12 cellular contexts compared by ENCODE assay signal in the genomic region with DNA sequence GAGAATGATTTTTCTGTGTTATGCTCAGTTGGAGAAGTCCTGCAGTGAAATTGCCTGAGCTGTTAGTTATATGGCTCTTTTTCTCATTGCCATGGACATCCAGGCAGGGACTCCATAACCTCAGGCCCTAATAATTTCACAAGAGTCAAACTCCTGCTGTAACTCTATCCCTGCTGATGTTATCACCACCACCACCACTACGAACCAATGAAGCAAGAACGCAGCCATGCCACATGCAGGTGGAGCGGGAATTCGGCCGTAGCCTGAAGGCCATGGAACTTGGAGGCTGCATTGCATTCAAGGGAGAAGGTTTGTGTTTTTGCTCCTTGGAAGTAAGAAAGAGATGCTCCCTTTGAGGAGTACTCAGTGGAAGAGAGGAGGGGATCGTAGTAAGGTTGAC. TPM values are rescaled to one million over a fixed set of nuclear protein-coding genes. Genes with fewer than 3 reads are reported as not detected.
DNase-seq lines count a peak whose midpoint lies in the region; ATAC-seq and TF ChIP-seq lines count a peak whose summit lies in the region.
"Had no signal": no experiment of that assay in that cellular context is flagged by ENCODE, and none has a peak within 500 bp of the region (broad histone marks: within the 10 kb centered on the region; RNA-seq: fewer than 3 reads in every experiment).

No MANE protein-coding gene starts in this region.

- POLR2A ChIA-PET in HEK293T (lab: Yijun Ruan, JAX) (no interaction called here), PC-9 (lab: Charles Lee; ENCODE audit: unreplicated experiment) (no interaction called here)

- CTCF ChIA-PET in HEK293T (lab: Yijun Ruan, JAX): no interaction called here
- CTCF ChIA-PET in PC-9 (lab: Charles Lee): no interaction called here

- no peaks in the 10 kb centered on the region for H3K4me1 ChIP-seq in PC-9 (replicated peaks; ENCODE audit: insufficient read depth)

- H3K4me3 ChIP-seq in PC-9 (no peak overlapping the region), kidney epithelial cell (ENCODE audit: low read depth, low read length) (no peak overlapping the region)
- H3K4me3 ChIP-seq: GM23248 had no signal

- H2AFZ ChIP-seq in PC-9: no peak overlapping the region
- H2AFZ ChIP-seq: GM23248 had no signal

- H3K9me3 ChIP-seq in PC-9 (ENCODE audit: insufficient read depth, low read depth): no peaks in the 10 kb centered on the region

- no peaks in the 10 kb centered on the region for H3K36me3 ChIP-seq in PC-9 (ENCODE audit: low read depth)
- no peaks in the 10 kb centered on the region for H3K36me3 ChIP-seq in kidney epithelial cell (ENCODE audit: control insufficient read depth, insufficient read depth, low read length)

- H3F3A ChIP-seq in PC-9 (ENCODE audit: insufficient read depth, low read depth): no peaks in the 10 kb centered on the region

- no TSS peak for BruUV-seq in PC-9 (replicated peaks; lab: Mats Ljungman, UMichigan)

- H3K79me2 ChIP-seq in PC-9 (ENCODE audit: low read depth): no peaks in the 10 kb centered on the region

- ATAC-seq in HG03045 (IDR thresholded peaks at IDR 0.05; ENCODE audit: unreplicated experiment) (no peak), HG02852 (IDR thresholded peaks at IDR 0.05; ENCODE audit: unreplicated experiment) (no peak)

- TF ChIP-seq CTCF in PC-9 (conservative IDR thresholded peaks at IDR 0.05): no peak
- TF ChIP-seq CTCF in kidney epithelial cell (IDR thresholded peaks at IDR 0.05; ENCODE audit: insufficient read depth, low read length, poor library complexity, severe bottlenecking): no peak

- H3K9me2 ChIP-seq in PC-9 (ENCODE audit: insufficient read depth): no peaks in the 10 kb centered on the region

- no peak overlapping the region for H3K4me2 ChIP-seq in PC-9

- no peaks in the 10 kb centered on the region for H4K20me1 ChIP-seq in PC-9 (ENCODE audit: insufficient read depth)

- intact Hi-C loops in PC-9 (cut with micrococcal nuclease; ENCODE audit: unreplicated experiment): no loop called here

- DNase-seq in HEK293T (ENCODE audit: extremely low spot score) (no peak), PC-9 (peak; percentile 29 to 40), kidney epithelial cell (ENCODE audit: low read depth) (peak; percentile 2), NCI-H1436 (lab: John Stamatoyannopoulos, UW) (no peak), iPS-NIHi7 (ENCODE audit: extremely low spot score) (no peak)
- DNase-seq: CD4-positive, alpha-beta memory T cell; DMS79; GM23248; H7 had no signal

- no peak overlapping the region for H3K27ac ChIP-seq in PC-9
- H3K27ac ChIP-seq: C4-2B, GM23248 had no signal

- H3K27me3 ChIP-seq in PC-9 (ENCODE audit: insufficient read depth, low read depth) (peaks cover 73% of the 10 kb centered on the region), kidney epithelial cell (ENCODE audit: control insufficient read depth, insufficient read depth, low read length) (no peaks in the 10 kb centered on the region)

TF ChIP-seq in HEK293T, 16 proteins besides CTCF, POLR2A, EP300 and RAD21:
- no peak for TF ChIP-seq SUZ12 (IDR thresholded peaks at IDR 0.05)
- TF ChIP-seq L3MBTL2 (conservative IDR thresholded peaks at IDR 0.05): peak; percentile 56
- TF ChIP-seq ARNT (IDR thresholded peaks at IDR 0.05): no peak

RNA-seq across cellular contexts. Expression of a gene that starts 16.8 kb away (rescaled TPM):
- total RNA-seq in PC-9 (2021) (not detected in 2 replicates), kidney epithelial cell (0.75 and 0.82 TPM in 2 replicates)

RNA-seq across cellular contexts. Expression of a gene that starts 38.9 kb away (rescaled TPM):
- total RNA-seq in PC-9 (2021): 39.8 and 41.7 TPM in 2 replicates
- total RNA-seq in kidney epithelial cell: 36.0 and 38.1 TPM in 2 replicates

Comparison
In these comparisons a context has a peak if more than half of its experiments do, and no peak if none do; other contexts are left out.
1. DNase-seq: peak in PC-9 (2 of 2) and kidney epithelial cell (single experiment); none in HEK293T (single experiment), NCI-H1436 (single experiment) and iPS-NIHi7 (single experiment).